Comparison of ENCODE assay signal across 8 cellular contexts in genomic region chr2:48420512-48421197, GRCh38. TPM values are rescaled to one million over a fixed set of nuclear protein-coding genes. Genes with fewer than 3 reads are reported as not detected.
DNase-seq lines count a peak whose midpoint lies in the region; ATAC-seq, FAIRE-seq and TF ChIP-seq lines count a peak whose summit lies in the region.

No MANE protein-coding gene starts in this region.

- H3K4me2 ChIP-seq in HepG2 (ENCODE audit: low read depth, low read length) = peak overlapping the region; percentile 70

- under 1% methylated on average over 16 of the region's 17 CpGs for WGBS in HepG2 (ENCODE audit: low lambda C conversion rate)

- H3K9me3 ChIP-seq in HepG2 (ENCODE audit: low read length) = no peaks in the 10 kb centered on the region

- in situ Hi-C loops in HepG2 (cut with HindIII; ENCODE audit: extremely low pct_ligation_motif_present, low pct_unique_long_range_greater_than_20kb) = loop anchor here (10.0 to 25.0 kb wide), 2 partner anchors 208 to 566 kb away; no protein-coding TSS in a partner anchor

- H3K27ac ChIP-seq in coronary artery (peak overlapping the region in 1 of 2 donors; percentile 21), HepG2 (ENCODE audit: extremely low read length, insufficient read depth, low read length) (no peak overlapping the region)

- FAIRE-seq in HepG2 (lab: Jason Lieb, UNC) = peak; percentile 92

- H3K27me3 Mint-ChIP-seq in activated CD4-positive, alpha-beta T cell treated with anti-CD3 and anti-CD28 coated beads, Interleukin-2, amount 10 ng/mL, durations not matched to agents 7 days and 5 days = no peaks in the 10 kb centered on the region

- POLR2A ChIA-PET in activated CD4-positive, alpha-beta T cell treated with anti-CD3 and anti-CD28 coated beads, Interleukin-2, amount 10 ng/mL, durations not matched to agents 7 days and 5 days (lab: Charles Lee) = no interaction called here
- POLR2A ChIA-PET in HepG2 (lab: Yijun Ruan, JAX) = interaction anchor here (1.1 kb wide), 1 partner anchor 199 kb away, joined by 3 read pairs; no protein-coding TSS in a partner anchor

- H4K20me1 ChIP-seq in HepG2 (ENCODE audit: insufficient read depth, low read length) = no peaks in the 10 kb centered on the region

- BruUV-seq in HepG2 (replicated peaks; lab: Mats Ljungman, UMichigan) = no TSS peak

- no peak for TF ChIP-seq POLR2A in HepG2 (IDR thresholded peaks at IDR 0.05; ENCODE audit: insufficient read depth in 1 of 2, low read depth in 2 of 2, low read length in 2 of 2)

- peak overlapping the region; percentile 1 for H2AFZ ChIP-seq in HepG2 (ENCODE audit: low read length)

- peak; percentile 77 for ATAC-seq in GM19397 (IDR thresholded peaks at IDR 0.05; ENCODE audit: unreplicated experiment)
- peak; percentile 70 for ATAC-seq in HG03521 (IDR thresholded peaks at IDR 0.05; ENCODE audit: unreplicated experiment)
- peak; percentile 71 for ATAC-seq in HepG2

- H3K27me3 ChIP-seq in HepG2 (ENCODE audit: control insufficient read depth in 1 of 2, insufficient read depth in 2 of 2, low read length in 2 of 2) = peaks cover 0 to 11% of the 10 kb centered on the region in 2 experiments; a peak in 1 of 5 replicates

- no peaks in the 10 kb centered on the region for H3K79me2 ChIP-seq in HepG2 (ENCODE audit: insufficient read depth, low read length)

- peak overlapping the region; percentile 73 for H3K27ac Mint-ChIP-seq in activated CD4-positive, alpha-beta T cell treated with anti-CD3 and anti-CD28 coated beads, Interleukin-2, amount 10 ng/mL, durations not matched to agents 7 days and 5 days

- peak; percentile 77 for TF ChIP-seq CTCF in coronary artery (IDR thresholded peaks at IDR 0.05)
- TF ChIP-seq CTCF in HepG2 (CRISPR knock-in tag; IDR thresholded peaks at IDR 0.05) = peak; percentile 98

- peak; percentile 99 for TF ChIP-seq RAD21 in HepG2 (CRISPR knock-in tag; IDR thresholded peaks at IDR 0.05)

- no peak for TF ChIP-seq EP300 in HepG2 (IDR thresholded peaks at IDR 0.05; ENCODE audit: low read depth in 2 of 2, low read length in 2 of 2)
- peak; percentile 54; the same call in 1 of the 2 replicates for TF ChIP-seq EP300 in HepG2 (CRISPR knock-in tag; IDR thresholded peaks at IDR 0.05; ENCODE audit: borderline replicate concordance)

- H3K9ac ChIP-seq in HepG2 (ENCODE audit: insufficient read depth, low read depth, low read length) = no peak overlapping the region

- peak overlapping the region; percentile 47 for H3K4me3 ChIP-seq in coronary artery
- peak overlapping the region in 1 of 3 experiments; percentile 51; a peak in 2 of 6 replicates for H3K4me3 ChIP-seq in HepG2 (replicated peaks in 1 of 3; ENCODE audit: insufficient read depth in 1 of 3, low read depth in 2 of 3, low read length in 3 of 3)

- H3K4me1 ChIP-seq in HepG2 (ENCODE audit: insufficient read depth, low read length) = peaks cover 57% of the 10 kb centered on the region

- DNase-seq in C1 segment of cervical spinal cord (lab: John Stamatoyannopoulos, UW) (peak; percentile 16 to 89 (median 82)), NCI-H69 (lab: John Stamatoyannopoulos, UW) (peak; percentile 79), coronary artery (ENCODE audit: low spot score) (peak; percentile 92), HepG2 (ENCODE audit: low spot score) (peak; percentile 80)
- DNase-seq in activated CD4-positive, alpha-beta T cell treated with anti-CD3 and anti-CD28 coated beads, Interleukin-2, amount 10 ng/mL, durations not matched to agents 7 days and 5 days = peak; percentile 94
- DNase-seq in stimulated activated CD4-positive, alpha-beta T cell treated with anti-CD3 and anti-CD28 coated beads, Interleukin-4, amount 100 ng/mL, for 4 hours = peak; percentile 88 to 91

- no peaks in the 10 kb centered on the region for H3K9me3 Mint-ChIP-seq in activated CD4-positive, alpha-beta T cell treated with anti-CD3 and anti-CD28 coated beads, Interleukin-2, amount 10 ng/mL, durations not matched to agents 7 days and 5 days

- H3K36me3 ChIP-seq in HepG2 (replicated peaks in 1 of 2; ENCODE audit: control insufficient read depth in 1 of 2, insufficient read depth in 2 of 2, low read length in 2 of 2) = no peaks in the 10 kb centered on the region

- no peaks in the 10 kb centered on the region for H3K36me3 Mint-ChIP-seq in activated CD4-positive, alpha-beta T cell treated with anti-CD3 and anti-CD28 coated beads, Interleukin-2, amount 10 ng/mL, durations not matched to agents 7 days and 5 days (ENCODE audit: low read depth)

- H3K4me3 Mint-ChIP-seq in activated CD4-positive, alpha-beta T cell treated with anti-CD3 and anti-CD28 coated beads, Interleukin-2, amount 10 ng/mL, durations not matched to agents 7 days and 5 days = no peak overlapping the region

- CTCF ChIA-PET in activated CD4-positive, alpha-beta T cell treated with anti-CD3 and anti-CD28 coated beads, Interleukin-2, amount 10 ng/mL, durations not matched to agents 7 days and 5 days (lab: Charles Lee) = interaction anchor here (0.6 to 1.7 kb wide), 9 partner anchors 10 to 302 kb away, joined by 3 to 5 read pairs (median 3); no protein-coding TSS in a partner anchor
- CTCF ChIA-PET in HepG2 (lab: Yijun Ruan, JAX; ENCODE audit: low intra/inter-chr PET ratio, low total read pairs) = interaction anchor here (1.2 to 1.3 kb wide), 2 partner anchors 96 to 314 kb away, joined by 3 to 7 read pairs; no protein-coding TSS in a partner anchor

- peaks cover 40% of the 10 kb centered on the region for H3K4me1 Mint-ChIP-seq in activated CD4-positive, alpha-beta T cell treated with anti-CD3 and anti-CD28 coated beads, Interleukin-2, amount 10 ng/mL, durations not matched to agents 7 days and 5 days

- intact Hi-C loops in HepG2 (cut with micrococcal nuclease; ENCODE audit: unreplicated experiment) = loop anchor here (1.0 to 5.0 kb wide), 3 partner anchors 75 to 563 kb away; no protein-coding TSS in a partner anchor

TF ChIP-seq in HepG2, 621 proteins besides CTCF, POLR2A, EP300 and RAD21 (continues in another document):
- TF ChIP-seq MYC (CRISPR knock-in tag; IDR thresholded peaks at IDR 0.05; ENCODE audit: borderline replicate concordance) = no peak; the same call in 1 of the 2 replicates
- TF ChIP-seq, protein P1, sequence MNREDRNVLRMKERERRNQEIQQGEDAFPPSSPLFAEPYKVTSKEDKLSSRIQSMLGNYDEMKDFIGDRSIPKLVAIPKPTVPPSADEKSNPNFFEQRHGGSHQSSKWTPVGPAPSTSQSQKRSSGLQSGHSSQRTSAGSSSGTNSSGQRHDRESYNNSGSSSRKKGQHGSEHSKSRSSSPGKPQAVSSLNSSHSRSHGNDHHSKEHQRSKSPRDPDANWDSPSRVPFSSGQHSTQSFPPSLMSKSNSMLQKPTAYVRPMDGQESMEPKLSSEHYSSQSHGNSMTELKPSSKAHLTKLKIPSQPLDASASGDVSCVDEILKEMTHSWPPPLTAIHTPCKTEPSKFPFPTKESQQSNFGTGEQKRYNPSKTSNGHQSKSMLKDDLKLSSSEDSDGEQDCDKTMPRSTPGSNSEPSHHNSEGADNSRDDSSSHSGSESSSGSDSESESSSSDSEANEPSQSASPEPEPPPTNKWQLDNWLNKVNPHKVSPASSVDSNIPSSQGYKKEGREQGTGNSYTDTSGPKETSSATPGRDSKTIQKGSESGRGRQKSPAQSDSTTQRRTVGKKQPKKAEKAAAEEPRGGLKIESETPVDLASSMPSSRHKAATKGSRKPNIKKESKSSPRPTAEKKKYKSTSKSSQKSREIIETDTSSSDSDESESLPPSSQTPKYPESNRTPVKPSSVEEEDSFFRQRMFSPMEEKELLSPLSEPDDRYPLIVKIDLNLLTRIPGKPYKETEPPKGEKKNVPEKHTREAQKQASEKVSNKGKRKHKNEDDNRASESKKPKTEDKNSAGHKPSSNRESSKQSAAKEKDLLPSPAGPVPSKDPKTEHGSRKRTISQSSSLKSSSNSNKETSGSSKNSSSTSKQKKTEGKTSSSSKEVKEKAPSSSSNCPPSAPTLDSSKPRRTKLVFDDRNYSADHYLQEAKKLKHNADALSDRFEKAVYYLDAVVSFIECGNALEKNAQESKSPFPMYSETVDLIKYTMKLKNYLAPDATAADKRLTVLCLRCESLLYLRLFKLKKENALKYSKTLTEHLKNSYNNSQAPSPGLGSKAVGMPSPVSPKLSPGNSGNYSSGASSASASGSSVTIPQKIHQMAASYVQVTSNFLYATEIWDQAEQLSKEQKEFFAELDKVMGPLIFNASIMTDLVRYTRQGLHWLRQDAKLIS (CRISPR knock-in tag; IDR thresholded peaks at IDR 0.05) = 0 out of 2 replicates have a peak, but pooled peaks have one; percentile 60
- TF ChIP-seq ZNF296 (CRISPR knock-in tag; conservative IDR thresholded peaks at IDR 0.05) = no peak
- peak; percentile 53; the same call in 1 of the 2 replicates for TF ChIP-seq ZNF746 (CRISPR knock-in tag; IDR thresholded peaks at IDR 0.05)
- peak; percentile 37; the same call in 1 of the 2 replicates for TF ChIP-seq NFYC (CRISPR knock-in tag; IDR thresholded peaks at IDR 0.05)
- 0 out of 2 replicates have a peak, but pooled peaks have one; percentile 25 for TF ChIP-seq FOXK1 (CRISPR knock-in tag; IDR thresholded peaks at IDR 0.05; ENCODE audit: borderline replicate concordance, low read depth)

RNA-seq across cellular contexts. Expression of gene PPP1R21, which starts 19.9 kb away (rescaled TPM):
- 10 to 100 TPM; 39.3 to 43.0 TPM for total RNA-seq in activated CD4-positive, alpha-beta T cell treated with anti-CD3 and anti-CD28 coated beads, Interleukin-2, amount 10 ng/mL, durations not matched to agents 7 days and 5 days
- total RNA-seq in HepG2 (2016; rRNA removed; fragmentation: Illumina TruSeq; extraction: Trizol) = 15.5 and 26.0 TPM in 2 replicates
- total RNA-seq in HepG2 (2016; cell fraction: cytosol; rRNA removed; fragmentation: Illumina TruSeq; extraction: Trizol; ENCODE audit: low read depth) = 23.4 and 25.6 TPM in 2 replicates
- total RNA-seq in HepG2 (2016; cell fraction: insoluble cytoplasmic fraction; rRNA removed; fragmentation: Illumina TruSeq; extraction: Trizol) = 11.8 and 21.9 TPM in 2 replicates
- 17.4 and 18.5 TPM in 2 replicates for total RNA-seq in HepG2 (2016; cell fraction: membrane; rRNA removed; fragmentation: Illumina TruSeq; extraction: Trizol)
- 19.8 and 24.1 TPM in 2 replicates for total RNA-seq in HepG2 (2016; cell fraction: nucleus; rRNA removed; fragmentation: Illumina TruSeq; extraction: Trizol)
- 18.8 and 21.9 TPM in 2 replicates for polyA plus RNA-seq in HepG2 (2011; rRNA removed)
- polyA plus RNA-seq in HepG2 (2011; cell fraction: cytosol; rRNA removed) = 8.8 and 12.8 TPM in 2 replicates
- polyA plus RNA-seq in HepG2 (2011; cell fraction: nucleus; rRNA removed) = 17.9 and 22.6 TPM in 2 replicates
- polyA plus RNA-seq in HepG2 (2012) = 17.3 and 23.4 TPM in 2 replicates
- 4.0 and 5.5 TPM in 2 replicates for polyA plus RNA-seq in HepG2 (2016; cell fraction: cytosol; fragmentation: Illumina TruSeq; extraction: Trizol; ENCODE audit: low read depth)
- 20.2 and 22.6 TPM in 2 replicates for polyA plus RNA-seq in HepG2 (2016; cell fraction: insoluble cytoplasmic fraction; fragmentation: Illumina TruSeq; extraction: Trizol; ENCODE audit: low read depth)
- 9.9 and 10.8 TPM in 2 replicates for polyA plus RNA-seq in HepG2 (2016; cell fraction: membrane; fragmentation: Illumina TruSeq; extraction: Trizol; ENCODE audit: low read depth)
- polyA plus RNA-seq in HepG2 (2016; cell fraction: nucleus; fragmentation: Illumina TruSeq; extraction: Trizol; ENCODE audit: insufficient read depth, low read depth) = 22.0 and 24.6 TPM in 2 replicates
- 9.2 and 19.0 TPM in 2 replicates for polyA minus RNA-seq in HepG2 (2011; rRNA and poly(A)+ RNA removed; ENCODE audit: low replicate concordance)
- polyA minus RNA-seq in HepG2 (2011; cell fraction: cytosol; rRNA and poly(A)+ RNA removed) = 7.7 and 8.6 TPM in 2 replicates
- polyA minus RNA-seq in HepG2 (2011; cell fraction: nucleus; rRNA and poly(A)+ RNA removed) = 43.3 and 50.4 TPM in 2 replicates
